ENCODE assay signal across 8 cellular contexts in the genomic region with DNA sequence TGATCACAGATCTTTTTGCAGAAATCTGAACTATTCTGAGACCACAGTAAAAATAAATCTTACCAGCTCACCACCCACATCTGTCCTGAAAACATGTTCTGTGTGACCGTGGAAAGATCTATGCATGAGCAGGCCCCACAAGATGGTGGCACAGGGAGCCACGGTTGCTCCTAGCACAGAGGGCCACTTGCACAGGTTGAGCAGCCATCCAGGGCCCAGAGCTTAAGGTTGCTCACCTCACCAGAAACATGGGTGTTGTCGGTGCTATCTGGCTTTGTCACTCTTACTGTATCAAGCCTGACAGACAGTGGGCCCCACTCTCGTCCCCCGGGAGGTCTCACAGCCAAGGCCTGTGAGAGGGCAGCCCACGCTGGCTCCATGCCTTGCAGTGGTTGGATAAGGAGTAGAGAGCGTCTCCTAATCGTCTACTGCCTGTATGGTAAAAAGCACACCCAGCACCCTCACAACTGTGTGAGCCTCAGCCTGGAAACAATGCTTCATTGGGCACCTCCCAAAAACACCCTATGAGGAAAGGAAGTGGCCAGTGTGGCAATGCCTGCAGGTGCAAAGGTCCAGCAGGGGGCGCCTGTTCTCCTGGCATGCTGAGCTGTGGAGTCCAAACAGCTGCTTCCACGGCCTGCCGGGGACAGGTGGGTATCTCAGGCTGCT. TPM values are rescaled to one million over a fixed set of nuclear protein-coding genes. Genes with fewer than 3 reads are reported as not detected.
A peak's percentile ranks its signal among the peaks of the same experiment; 100 is the strongest.
DNase-seq lines count a peak whose midpoint lies in the region; ATAC-seq and TF ChIP-seq lines count a peak whose summit lies in the region.

No MANE protein-coding gene starts in this region.

- no peaks in the 10 kb centered on the region for H3K9me3 ChIP-seq in prostate gland
- no peaks in the 10 kb centered on the region for H3K9me3 ChIP-seq in vagina

- H3K4me3 ChIP-seq in prostate gland (no peak overlapping the region), vagina (no peak overlapping the region)

- DNase-seq in A172 (ENCODE audit: low spot score) (peak; percentile 85), HT1080 (ENCODE audit: low read depth) (peak; percentile 76), SHP77 treated with DMSO at 0.1 percent for 48 hours (lab: John Stamatoyannopoulos, UW) (peak; percentile 13), glomerular visceral epithelial cell (ENCODE audit: extremely low spot score) (peak; percentile 77), prostate gland (ENCODE audit: low spot score) (peak; percentile 31), vagina (ENCODE audit: extremely low spot score in 2 of 2) (peak in 1 of 2 donors; percentile 83)
- peak; percentile 51 for DNase-seq in activated T-helper 9 cell treated with anti-CD3 and anti-CD28 coated beads, Interleukin-2, amount 50 U/mL, for 16 hours (ENCODE audit: low read depth)

- peak in 3 of 4 experiments; percentile 24 to 56 (median 35) for TF ChIP-seq CTCF in prostate gland (IDR thresholded peaks at IDR 0.05)
- peak; percentile 32 to 40 (median 37) for TF ChIP-seq CTCF in vagina (IDR thresholded peaks at IDR 0.05)

- H3K36me3 ChIP-seq in prostate gland = peaks cover 0 to 9% of the 10 kb centered on the region in 2 donors
- peaks cover 3 to 55% of the 10 kb centered on the region in 2 donors for H3K36me3 ChIP-seq in vagina

- ATAC-seq in GM18498 (IDR thresholded peaks at IDR 0.05; ENCODE audit: unreplicated experiment) = peak; percentile 63

- TF ChIP-seq POLR2A in prostate gland (IDR thresholded peaks at IDR 0.05) (no peak), vagina (IDR thresholded peaks at IDR 0.05) (no peak)

- intact Hi-C loops in prostate gland (cut with DNase I) = no loop called here
- intact Hi-C loops in vagina (cut with DNase I) = no loop called here

- H3K27me3 ChIP-seq in prostate gland (replicated peaks; ENCODE audit: insufficient read depth) (no peaks in the 10 kb centered on the region), vagina (no peaks in the 10 kb centered on the region)

- H3K4me1 ChIP-seq in prostate gland (replicated peaks) (no peaks in the 10 kb centered on the region), vagina (no peaks in the 10 kb centered on the region)

- 55% methylated on average over 11 of the region's 11 CpGs for WGBS in prostate gland

- H3K27ac ChIP-seq in prostate gland (no peak overlapping the region), vagina (no peak overlapping the region)

RNA-seq across cellular contexts. Expression of a gene that starts 19.6 kb away (rescaled TPM):
- 464 and 479 TPM in 2 replicates for total RNA-seq in A172 (2014; rRNA removed; shearing (Covaris generic))
- 752 and 866 TPM in 2 replicates for total RNA-seq in HT1080 (2014; rRNA removed; shearing (Covaris generic))
- 446 and 561 TPM in 2 replicates for polyA plus RNA-seq in HT1080 (2015; cell fraction: cytosol; rRNA removed)
- polyA plus RNA-seq in HT1080 (2015; cell fraction: nucleus; rRNA removed) = 439 and 449 TPM in 2 replicates
- total RNA-seq in prostate gland (100 to 1,000 TPM in 1 of 2 donors, 10 to 100 TPM in 1; 51.9 to 133 TPM), vagina (450 TPM)

RNA-seq across cellular contexts. Expression of a gene that starts 49.4 kb away (rescaled TPM):
- total RNA-seq in A172 (2014; rRNA removed; shearing (Covaris generic)) = 94.3 and 98.5 TPM in 2 replicates
- 71.5 and 75.6 TPM in 2 replicates for total RNA-seq in HT1080 (2014; rRNA removed; shearing (Covaris generic))
- polyA plus RNA-seq in HT1080 (2015; cell fraction: cytosol; rRNA removed) = 45.8 and 54.4 TPM in 2 replicates
- polyA plus RNA-seq in HT1080 (2015; cell fraction: nucleus; rRNA removed) = 53.6 and 57.5 TPM in 2 replicates
- 10 to 100 TPM; 39.7 to 51.5 TPM for total RNA-seq in prostate gland
- total RNA-seq in vagina = 38.3 TPM
